Comparison of ENCODE assay signal across 8 cellular contexts in genomic region chr7:112550468-112551060, GRCh38.
DNase-seq lines count a peak whose midpoint lies in the region; ATAC-seq and TF ChIP-seq lines count a peak whose summit lies in the region.

No MANE protein-coding gene starts in this region.

- peaks cover 13% of the 10 kb centered on the region for H3K27me3 Mint-ChIP-seq in T-helper 17 cell

- H3K27me3 ChIP-seq in HCT116 (ENCODE audit: insufficient read depth, low read length) (no peaks in the 10 kb centered on the region), prostate gland (replicated peaks; ENCODE audit: insufficient read depth) (no peaks in the 10 kb centered on the region), neuronal stem cell (ENCODE audit: control insufficient read depth in 3 of 3, insufficient read depth in 3 of 3, low read depth in 1 of 3, low read length in 3 of 3) (no peaks in the 10 kb centered on the region)

- H3K4me3 ChIP-seq in GM12864 (ENCODE audit: low read depth, low read length) = no peak overlapping the region
- no peak overlapping the region for H3K4me3 ChIP-seq in HCT116 (replicated peaks in 1 of 2; ENCODE audit: low read depth in 1 of 2, low read length in 2 of 2)
- H3K4me3 ChIP-seq in fibroblast of villous mesenchyme (ENCODE audit: low read depth, low read length) = no peak overlapping the region
- H3K4me3 ChIP-seq in prostate gland = no peak overlapping the region
- no peak overlapping the region for H3K4me3 ChIP-seq in neuronal stem cell (ENCODE audit: low read length in 2 of 2)

- ATAC-seq in HCT116 (peak; percentile 89), T-helper 17 cell (peak; percentile 59)

- intact Hi-C loops in HCT116 (cut with micrococcal nuclease) = loop anchor here (1.0 to 10.0 kb wide), 5 partner anchors 319 to 1148 kb away; no protein-coding TSS in a partner anchor
- intact Hi-C loops in prostate gland (cut with DNase I) = loop anchor here (5.0 kb wide), 1 partner anchor 872 kb away; no protein-coding TSS in a partner anchor

- H3K9me2 ChIP-seq in HCT116 (ENCODE audit: insufficient read depth) = no peaks in the 10 kb centered on the region

- WGBS in prostate gland = 19% methylated on average over 2 of the region's 2 CpGs
- WGBS in neuronal stem cell (ENCODE audit: extremely low coverage in 2 of 2, insufficient read length in 2 of 2, insufficient replicate concordance in 1 of 2), 2 donors = no CpG with 5 or more reads among the region's 2 CpGs

- H3K36me3 Mint-ChIP-seq in T-helper 17 cell (ENCODE audit: low read depth) = peaks cover 2% of the 10 kb centered on the region

- no peak overlapping the region for H3K4ac ChIP-seq in neuronal stem cell (ENCODE audit: low read length)

- no peak overlapping the region for H3K18ac ChIP-seq in neuronal stem cell (ENCODE audit: low read length)

- H3K27ac ChIP-seq in HCT116 (ENCODE audit: low read depth, low read length) = no peak overlapping the region
- H3K27ac ChIP-seq in prostate gland = no peak overlapping the region
- H3K27ac ChIP-seq in neuronal stem cell (replicated peaks; ENCODE audit: low read length) = no peak overlapping the region

- DNase-seq in Ammon's horn (ENCODE audit: low spot score) (peak; percentile 33), GM12864 (ENCODE audit: low read depth) (peak; percentile 41), HCT116 (ENCODE audit: low read depth, low spot score) (peak; percentile 56), M059J (ENCODE audit: low read depth) (peak; percentile 62), T-helper 17 cell (peak in 1 of 3 donors; percentile 7), fibroblast of villous mesenchyme (ENCODE audit: low read depth) (peak; percentile 74), prostate gland (ENCODE audit: low spot score) (peak; percentile 26), neuronal stem cell (ENCODE audit: low spot score) (no peak)

- H2BK5ac ChIP-seq in neuronal stem cell (ENCODE audit: low read length) = no peak overlapping the region

- H2BK12ac ChIP-seq in neuronal stem cell (ENCODE audit: low read length) = no peak overlapping the region

- POLR2A ChIA-PET in HCT116 (lab: Charles Lee) = no interaction called here

- CTCF ChIA-PET in HCT116 (lab: Charles Lee) = interaction anchor here (0.7 to 2.5 kb wide), 10 partner anchors 159 to 1160 kb away, joined by 3 to 22 read pairs (median 3); a partner anchor contains a TSS

- H4K8ac ChIP-seq in neuronal stem cell (ENCODE audit: low read depth, low read length) = no peak overlapping the region

- TF ChIP-seq POLR2A in HCT116 (IDR thresholded peaks at IDR 0.05; ENCODE audit: borderline replicate concordance, extremely low read depth, insufficient read depth, insufficient read length) (no peak), prostate gland (IDR thresholded peaks at IDR 0.05) (no peak)

- H3K4me1 ChIP-seq in HCT116 (ENCODE audit: control insufficient read depth in 1 of 2, insufficient read depth in 2 of 2, low read length in 2 of 2) (no peaks in the 10 kb centered on the region), prostate gland (replicated peaks) (no peaks in the 10 kb centered on the region), neuronal stem cell (ENCODE audit: control insufficient read depth in 2 of 2, insufficient read depth in 1 of 2, low read depth in 1 of 2, low read length in 2 of 2) (no peaks in the 10 kb centered on the region)

- no peak overlapping the region for H3K4me3 Mint-ChIP-seq in T-helper 17 cell

- H2AK5ac ChIP-seq in neuronal stem cell (ENCODE audit: low read depth, low read length) = no peak overlapping the region

- peaks cover 3% of the 10 kb centered on the region for H3K79me1 ChIP-seq in neuronal stem cell (ENCODE audit: low read depth, low read length)

- no TSS peak for BruUV-seq in HCT116 (replicated peaks; lab: Mats Ljungman, UMichigan)

- no peak overlapping the region for H3K23ac ChIP-seq in neuronal stem cell (ENCODE audit: low read depth, low read length, poor library complexity)

- no peak overlapping the region for H3K27ac Mint-ChIP-seq in T-helper 17 cell

- H2BK120ac ChIP-seq in neuronal stem cell (ENCODE audit: low read depth, low read length) = no peak overlapping the region

- H2AFZ ChIP-seq in HCT116 (ENCODE audit: low read depth, low read length, poor library complexity, severe bottlenecking) (peak overlapping the region; percentile 89), neuronal stem cell (ENCODE audit: low read length) (no peak overlapping the region)

- H3K4me2 ChIP-seq in HCT116 (ENCODE audit: low read length) (no peak overlapping the region), neuronal stem cell (ENCODE audit: insufficient read depth, low read length, poor library complexity, severe bottlenecking) (no peak overlapping the region)

- H3K36me3 ChIP-seq in HCT116 (ENCODE audit: control insufficient read depth in 1 of 2, insufficient read depth in 2 of 2, low read length in 2 of 2) (no peaks in the 10 kb centered on the region), prostate gland (no peaks in the 10 kb centered on the region), neuronal stem cell (replicated peaks in 1 of 2; ENCODE audit: control insufficient read depth in 2 of 2, insufficient read depth in 2 of 2, low read length in 2 of 2) (no peaks in the 10 kb centered on the region)

- H3K9me3 ChIP-seq in HCT116 (ENCODE audit: control insufficient read depth in 1 of 2, insufficient read depth in 1 of 2, low read depth in 1 of 2, low read length in 2 of 2) (no peaks in the 10 kb centered on the region), T-helper 17 cell (ENCODE audit: control insufficient read depth, low read length, poor library complexity, severe bottlenecking) (no peaks in the 10 kb centered on the region), prostate gland (no peaks in the 10 kb centered on the region), neuronal stem cell (replicated peaks in 1 of 2; ENCODE audit: control insufficient read depth in 2 of 2, insufficient read depth in 1 of 2, low read depth in 1 of 2, low read length in 2 of 2) (peaks cover 0 to 3% of the 10 kb centered on the region in 2 donors)

- H2BK15ac ChIP-seq in neuronal stem cell (ENCODE audit: low read length) = no peak overlapping the region

- H3K14ac ChIP-seq in neuronal stem cell (ENCODE audit: low read length) = no peak overlapping the region

- no peaks in the 10 kb centered on the region for H3K79me2 ChIP-seq in HCT116 (ENCODE audit: insufficient read depth, low read length)

- peaks cover 3% of the 10 kb centered on the region for H3K4me1 Mint-ChIP-seq in T-helper 17 cell

- TF ChIP-seq RAD21 in HCT116 (IDR thresholded peaks at IDR 0.05; ENCODE audit: low read depth) = peak; percentile 92

- RAD21 ChIA-PET in HCT116 (lab: Charles Lee; ENCODE audit: low non-redundant PET in 1 of 2, low total read pairs in 2 of 2, uncharacterized antibody in 2 of 2, unreplicated experiment in 2 of 2) = no interaction called here

- TF ChIP-seq CTCF in GM12864 (IDR thresholded peaks at IDR 0.05; ENCODE audit: low read depth, low read length, missing control alignments) (peak; percentile 86), HCT116 (IDR thresholded peaks at IDR 0.05 in 2 of 3, conservative IDR thresholded peaks at IDR 0.05 in 1 of 3; ENCODE audit: borderline replicate concordance in 1 of 3, insufficient read depth in 1 of 3, low read depth in 2 of 3, low read length in 2 of 3) (peak; percentile 74 to 96 (median 84)), fibroblast of villous mesenchyme (IDR thresholded peaks at IDR 0.05; ENCODE audit: insufficient read depth, low read depth, low read length) (peak; percentile 98), prostate gland (IDR thresholded peaks at IDR 0.05) (peak; percentile 49 to 88 (median 80))

- H4K20me1 ChIP-seq in HCT116 (ENCODE audit: insufficient read depth) = no peaks in the 10 kb centered on the region

- no peak overlapping the region for H4K91ac ChIP-seq in neuronal stem cell (ENCODE audit: low read depth, low read length, poor library complexity)

- no peak overlapping the region for H3K9ac ChIP-seq in HCT116 (ENCODE audit: low read length)
- H3K9ac ChIP-seq in neuronal stem cell (ENCODE audit: low read depth, low read length, poor library complexity) = no peak overlapping the region

TF ChIP-seq in HCT116, 20 proteins besides CTCF, POLR2A, EP300 and RAD21:
- TF ChIP-seq CBX3 (IDR thresholded peaks at IDR 0.05; ENCODE audit: low read depth) (peak; percentile 82), EGR1 (IDR thresholded peaks at IDR 0.05; ENCODE audit: low read depth) (no peak)
